In genomic region chr2:202542142-202542541, GRCh38 we compare ENCODE assay signal across 27 cellular contexts.
DNase-seq lines count a peak whose midpoint lies in the region; ATAC-seq and TF ChIP-seq lines count a peak whose summit lies in the region.
"Had no signal": no experiment of that assay in that cellular context is flagged by ENCODE, and none has a peak within 500 bp of the region (broad histone marks: within the 10 kb centered on the region; RNA-seq: fewer than 3 reads in every experiment).

No MANE protein-coding gene starts in this region.

- peaks cover 3% of the 10 kb centered on the region for H3K36me3 Mint-ChIP-seq in effector memory CD8-positive, alpha-beta T cell (ENCODE audit: insufficient read depth)
- H3K36me3 Mint-ChIP-seq in mesothelial cell of epicardium, result peaks cover 18% of the 10 kb centered on the region
- H3K36me3 Mint-ChIP-seq: stimulated activated naive B cell treated with anti-CD40 and anti-IgM and Interleukin-4, amounts not matched to agents 10 μg/mL and 1 μg/mL and 100 μg/mL, for 72 hours had no signal

- no peaks in the 10 kb centered on the region for H3K27me3 Mint-ChIP-seq in effector memory CD8-positive, alpha-beta T cell
- H3K27me3 Mint-ChIP-seq in mesothelial cell of epicardium (ENCODE audit: low read depth), result no peaks in the 10 kb centered on the region
- H3K27me3 Mint-ChIP-seq in stimulated activated naive CD8-positive, alpha-beta T cell treated with anti-CD3 and anti-CD28 coated beads, Interleukin-15, amount 100 ng/mL, for 72 hours, result no peaks in the 10 kb centered on the region
- H3K27me3 Mint-ChIP-seq: activated T-cell treated with anti-CD3 and anti-CD28 coated beads, Interleukin-2, amount 50 U/mL, for 24 hours; naive thymus-derived CD4-positive, alpha-beta T cell; stimulated activated naive B cell treated with anti-CD40 and anti-IgM and Interleukin-4, amounts not matched to agents 10 μg/mL and 1 μg/mL and 100 μg/mL, for 72 hours had no signal

- no peak for TF ChIP-seq CTCF in omental fat pad (IDR thresholded peaks at IDR 0.05)
- TF ChIP-seq CTCF in mesothelial cell of epicardium (IDR thresholded peaks at IDR 0.05; ENCODE audit: unreplicated experiment), result no peak

- no peaks in the 10 kb centered on the region for H3K4me1 ChIP-seq in right cardiac atrium (ENCODE audit: control insufficient read depth, insufficient read depth, low read length)
- H3K4me1 ChIP-seq: breast epithelium, transverse colon had no signal

- ATAC-seq in Right ventricle myocardium superior (ENCODE audit: poor library complexity), result peak; percentile 73
- ATAC-seq in right cardiac atrium, result no peak
- ATAC-seq in effector memory CD8-positive, alpha-beta T cell (replicated peaks), result no peak
- no peak for ATAC-seq in omental fat pad (ENCODE audit: low FRiP score)
- ATAC-seq in stimulated activated naive CD8-positive, alpha-beta T cell treated with anti-CD3 and anti-CD28 coated beads, Interleukin-15, amount 100 ng/mL, for 72 hours, result no peak
- ATAC-seq: left colon; naive thymus-derived CD4-positive, alpha-beta T cell; stimulated activated naive B cell treated with anti-CD40 and anti-IgM and Interleukin-4, amounts not matched to agents 10 μg/mL and 1 μg/mL and 100 μg/mL, for 72 hours had no signal

- intact Hi-C loops in Right ventricle myocardium superior (cut with DNase I), result no loop called here
- intact Hi-C loops in right cardiac atrium (cut with DNase I), result no loop called here

- H3K9me3 Mint-ChIP-seq in effector memory CD8-positive, alpha-beta T cell, result no peaks in the 10 kb centered on the region
- no peaks in the 10 kb centered on the region for H3K9me3 Mint-ChIP-seq in mesothelial cell of epicardium
- H3K9me3 Mint-ChIP-seq in stimulated activated naive CD8-positive, alpha-beta T cell treated with anti-CD3 and anti-CD28 coated beads, Interleukin-15, amount 100 ng/mL, for 72 hours, result no peaks in the 10 kb centered on the region
- H3K9me3 Mint-ChIP-seq: activated T-cell treated with anti-CD3 and anti-CD28 coated beads, Interleukin-2, amount 50 U/mL, for 24 hours; endodermal cell; naive thymus-derived CD4-positive, alpha-beta T cell; stimulated activated naive B cell treated with anti-CD40 and anti-IgM and Interleukin-4, amounts not matched to agents 10 μg/mL and 1 μg/mL and 100 μg/mL, for 72 hours; T-helper 1 cell treated with Interleukin-12 subunit alpha and Interleukin-12 subunit beta and Interleukin-4 antibody, amounts not matched to agents 30 μg/mL and 1 μg/mL, for 36 hours had no signal

- peaks cover 0 to 4% of the 10 kb centered on the region in 2 donors for H3K4me1 Mint-ChIP-seq in effector memory CD8-positive, alpha-beta T cell (ENCODE audit: low read depth in 2 of 2)
- H3K4me1 Mint-ChIP-seq in mesothelial cell of epicardium, result peaks cover 9% of the 10 kb centered on the region
- no peaks in the 10 kb centered on the region for H3K4me1 Mint-ChIP-seq in stimulated activated naive CD8-positive, alpha-beta T cell treated with anti-CD3 and anti-CD28 coated beads, Interleukin-15, amount 100 ng/mL, for 72 hours

- H3K27me3 ChIP-seq in right cardiac atrium (ENCODE audit: control insufficient read depth, insufficient read depth), result no peaks in the 10 kb centered on the region
- H3K27me3 ChIP-seq: breast epithelium, SJSA1, transverse colon had no signal

- WGBS in right cardiac atrium, result 35% methylated on average over 3 of the region's 3 CpGs

- DNase-seq in Right ventricle myocardium superior (no peak), right cardiac atrium (no peak), cerebellar nuclear complex (lab: John Stamatoyannopoulos, UW) (peak; percentile 4 to 61), inferior parietal cortex (ENCODE audit: extremely low spot score) (peak; percentile 25), omental fat pad (ENCODE audit: low spot score) (no peak), mesothelial cell of epicardium (ENCODE audit: low spot score in 2 of 2, unreplicated experiment in 2 of 2) (no peak)
- DNase-seq in effector memory CD8-positive, alpha-beta T cell, result no peak
- DNase-seq in stimulated activated naive CD8-positive, alpha-beta T cell treated with anti-CD3 and anti-CD28 coated beads, Interleukin-15, amount 100 ng/mL, for 72 hours, result no peak
- DNase-seq: activated CD4-positive, alpha-beta T cell treated with anti-CD3 and anti-CD28 coated beads for 4 hours; activated CD8-positive, alpha-beta memory T cell treated with anti-CD3 and anti-CD28 coated beads for 24 hours; activated gamma-delta T cell treated with Interleukin-2 at 50 U/mL for 16 hours; activated T-cell treated with anti-CD3 and anti-CD28 coated beads, Interleukin-2, amount 50 U/mL, for 24 hours; AML-193; cortex of kidney; endodermal cell; GF-D8; left colon; mesendoderm; naive thymus-derived CD4-positive, alpha-beta T cell; NCI-H526; retina; stimulated activated CD4-positive, alpha-beta T cell treated with anti-CD3 and anti-CD28 coated beads, Interleukin-4, amount 100 ng/mL, for 24 hours; stimulated activated naive B cell treated with anti-CD40 and anti-IgM and Interleukin-4, amounts not matched to agents 10 μg/mL and 1 μg/mL and 100 μg/mL, for 72 hours; transverse colon had no signal

- H3K4me3 ChIP-seq in right cardiac atrium (ENCODE audit: low read length), result no peak overlapping the region
- H3K4me3 ChIP-seq: breast epithelium, SJSA1, transverse colon had no signal

- no peak overlapping the region for H3K27ac Mint-ChIP-seq in effector memory CD8-positive, alpha-beta T cell
- no peak overlapping the region for H3K27ac Mint-ChIP-seq in mesothelial cell of epicardium
- no peak overlapping the region for H3K27ac Mint-ChIP-seq in stimulated activated naive CD8-positive, alpha-beta T cell treated with anti-CD3 and anti-CD28 coated beads, Interleukin-15, amount 100 ng/mL, for 72 hours
- H3K27ac Mint-ChIP-seq: activated T-cell treated with anti-CD3 and anti-CD28 coated beads, Interleukin-2, amount 50 U/mL, for 24 hours; endodermal cell; naive thymus-derived CD4-positive, alpha-beta T cell; stimulated activated naive B cell treated with anti-CD40 and anti-IgM and Interleukin-4, amounts not matched to agents 10 μg/mL and 1 μg/mL and 100 μg/mL, for 72 hours; T-helper 1 cell treated with Interleukin-12 subunit alpha and Interleukin-12 subunit beta and Interleukin-4 antibody, amounts not matched to agents 30 μg/mL and 1 μg/mL, for 36 hours had no signal

- no peak overlapping the region for H3K27ac ChIP-seq in right cardiac atrium (ENCODE audit: low read length)
- H3K27ac ChIP-seq: breast epithelium, SJSA1 had no signal

- no peak overlapping the region for H3K4me3 Mint-ChIP-seq in effector memory CD8-positive, alpha-beta T cell
- H3K4me3 Mint-ChIP-seq in mesothelial cell of epicardium, result no peak overlapping the region
- H3K4me3 Mint-ChIP-seq in stimulated activated naive CD8-positive, alpha-beta T cell treated with anti-CD3 and anti-CD28 coated beads, Interleukin-15, amount 100 ng/mL, for 72 hours, result no peak overlapping the region
- H3K4me3 Mint-ChIP-seq: activated T-cell treated with anti-CD3 and anti-CD28 coated beads, Interleukin-2, amount 50 U/mL, for 24 hours; endodermal cell; naive thymus-derived CD4-positive, alpha-beta T cell; stimulated activated naive B cell treated with anti-CD40 and anti-IgM and Interleukin-4, amounts not matched to agents 10 μg/mL and 1 μg/mL and 100 μg/mL, for 72 hours; T-helper 1 cell treated with Interleukin-12 subunit alpha and Interleukin-12 subunit beta and Interleukin-4 antibody, amounts not matched to agents 30 μg/mL and 1 μg/mL, for 36 hours had no signal

- H3K9me3 ChIP-seq in right cardiac atrium (ENCODE audit: control insufficient read depth, low read length), result no peaks in the 10 kb centered on the region
- H3K9me3 ChIP-seq: breast epithelium, SJSA1, transverse colon had no signal

Comparison
In these comparisons a context has a peak if more than half of its experiments do, and no peak if none do; other contexts are left out.
1. DNase-seq: peak in cerebellar nuclear complex (2 of 2) and inferior parietal cortex (single experiment); none in Right ventricle myocardium superior (single experiment), right cardiac atrium (0 of 3), effector memory CD8-positive, alpha-beta T cell (0 of 3), omental fat pad (single experiment), mesothelial cell of epicardium (0 of 2) and stimulated activated naive CD8-positive, alpha-beta T cell treated with anti-CD3 and anti-CD28 coated beads, Interleukin-15, amount 100 ng/mL, for 72 hours (0 of 2).